ENCODE assay signal across 8 cellular contexts in the genomic region with DNA sequence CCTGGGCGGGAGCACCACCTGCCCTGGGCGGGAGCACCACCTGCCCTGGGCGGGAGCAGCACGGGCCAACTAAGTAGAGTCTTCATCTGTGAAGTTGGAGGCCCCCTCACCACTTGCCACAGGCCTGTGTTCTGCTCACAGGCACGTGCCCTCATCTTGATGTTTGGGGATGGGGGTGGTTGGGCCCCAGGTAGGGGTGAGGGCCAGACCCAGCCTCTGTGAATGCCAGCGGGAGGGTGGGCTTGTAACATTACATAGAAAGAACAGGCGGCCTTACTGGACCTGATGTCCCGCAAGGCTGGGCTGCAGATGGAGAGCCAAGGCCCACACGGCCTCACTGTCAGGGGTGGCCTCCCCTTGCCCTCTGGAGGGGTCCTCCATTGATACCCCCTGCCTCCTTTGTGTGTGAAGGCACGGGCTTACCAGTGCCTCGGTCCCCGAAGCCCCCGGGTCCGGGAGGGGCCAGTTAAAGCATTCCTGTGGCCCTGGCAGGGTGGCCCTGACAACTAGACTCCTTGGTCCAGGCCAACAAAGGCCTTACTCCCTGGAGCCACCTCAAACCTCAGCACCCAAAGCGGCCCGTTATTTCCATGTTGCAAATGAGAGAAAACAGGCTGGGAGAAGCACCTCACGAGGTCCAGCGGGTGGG. TPM values are rescaled to one million over a fixed set of nuclear protein-coding genes. Genes with fewer than 3 reads are reported as not detected.
DNase-seq lines count a peak whose midpoint lies in the region; ATAC-seq and TF ChIP-seq lines count a peak whose summit lies in the region.

No MANE protein-coding gene starts in this region.

- CTCF ChIA-PET in Panc1 (lab: Charles Lee) (no interaction called here), A673 (lab: Charles Lee) (no interaction called here)

- in situ Hi-C loops in Panc1 (cut with HindIII; ENCODE audit: low pct_unique_long_range_greater_than_20kb, low sequenced_read_pairs): no loop called here

- no peaks in the 10 kb centered on the region for H3K9me3 ChIP-seq in ES-I3 (ENCODE audit: control insufficient read depth, insufficient read depth, low read length)
- no peaks in the 10 kb centered on the region for H3K9me3 ChIP-seq in Panc1 (ENCODE audit: control insufficient read depth, insufficient read depth, low read depth, low read length)
- no peaks in the 10 kb centered on the region for H3K9me3 ChIP-seq in psoas muscle
- no peaks in the 10 kb centered on the region for H3K9me3 ChIP-seq in A673 (ENCODE audit: low read depth, low read length, poor library complexity, severe bottlenecking)

- DNase-seq in Panc1 (ENCODE audit: low read depth, low spot score): no peak
- no peak for DNase-seq in fibroblast of pulmonary artery (ENCODE audit: low read depth)
- DNase-seq in psoas muscle: peak in 1 of 2 donors; percentile 43
- no peak for DNase-seq in A673 (ENCODE audit: low spot score)
- no peak for DNase-seq in NCI-H2227 treated with DMSO at 0.1 percent for 48 hours (lab: John Stamatoyannopoulos, UW)
- no peak for DNase-seq in SHP77 treated with DMSO at 0.1 percent for 48 hours (lab: John Stamatoyannopoulos, UW)

- H3K36me3 ChIP-seq in ES-I3 (ENCODE audit: insufficient read depth, low read length): no peaks in the 10 kb centered on the region
- peaks cover 15% of the 10 kb centered on the region for H3K36me3 ChIP-seq in Panc1 (ENCODE audit: control insufficient read depth, insufficient read depth, low read length)
- no peaks in the 10 kb centered on the region for H3K36me3 ChIP-seq in psoas muscle (ENCODE audit: insufficient read depth in 1 of 2, low read depth in 1 of 2)
- no peaks in the 10 kb centered on the region for H3K36me3 ChIP-seq in A673 (ENCODE audit: insufficient read depth, low read length, poor library complexity, severe bottlenecking)

- H3K4me1 ChIP-seq in ES-I3 (ENCODE audit: insufficient read depth, low read length): no peaks in the 10 kb centered on the region; the same call in 1 of the 2 replicates
- peaks cover 17% of the 10 kb centered on the region for H3K4me1 ChIP-seq in Panc1 (ENCODE audit: control insufficient read depth, insufficient read depth, low read length)
- H3K4me1 ChIP-seq in psoas muscle: peaks cover 43% of the 10 kb centered on the region
- H3K4me1 ChIP-seq in A673 (ENCODE audit: insufficient read depth, low read length, poor library complexity, severe bottlenecking): peaks cover 20% of the 10 kb centered on the region

- ATAC-seq in Panc1 (no peak), psoas muscle (no peak), GM19035 (IDR thresholded peaks at IDR 0.05; ENCODE audit: unreplicated experiment) (no peak)

- H3K27me3 ChIP-seq in Panc1 (ENCODE audit: control insufficient read depth, insufficient read depth, low read length) (no peaks in the 10 kb centered on the region), psoas muscle (ENCODE audit: insufficient read depth in 3 of 3, low read length in 2 of 3) (no peaks in the 10 kb centered on the region), A673 (replicated peaks; ENCODE audit: insufficient read depth, low read depth, low read length, poor library complexity) (peaks cover 7% of the 10 kb centered on the region)

- BruUV-seq in Panc1 (replicated peaks; lab: Mats Ljungman, UMichigan) (TSS peak; percentile 79), A673 (replicated peaks; lab: Mats Ljungman, UMichigan) (no TSS peak)

- peak overlapping the region; percentile 59; the same call in 1 of the 2 replicates for H3K9ac ChIP-seq in ES-I3 (ENCODE audit: low read depth, low read length)

- H3K4me3 ChIP-seq in Panc1 (ENCODE audit: low read depth in 2 of 2, low read length in 2 of 2) (peak overlapping the region; percentile 62 to 97), fibroblast of pulmonary artery (replicated peaks; ENCODE audit: low read depth, low read length) (peak overlapping the region; percentile 47), psoas muscle (peak overlapping the region; percentile 75), A673 (ENCODE audit: low read depth, low read length, poor library complexity, severe bottlenecking) (no peak overlapping the region)

- peak overlapping the region; percentile 90 for H3K27ac ChIP-seq in Panc1 (ENCODE audit: low read length)
- H3K27ac ChIP-seq in psoas muscle: peak overlapping the region; percentile 77
- no peak overlapping the region for H3K27ac ChIP-seq in A673 (ENCODE audit: low read depth, low read length, poor library complexity, severe bottlenecking)

- no peak for TF ChIP-seq CTCF in Panc1 (IDR thresholded peaks at IDR 0.05)
- no peak for TF ChIP-seq CTCF in fibroblast of pulmonary artery (IDR thresholded peaks at IDR 0.05; ENCODE audit: low read length, missing control alignments)
- TF ChIP-seq CTCF in psoas muscle (IDR thresholded peaks at IDR 0.05): no peak
- no peak for TF ChIP-seq CTCF in A673 (conservative IDR thresholded peaks at IDR 0.05; ENCODE audit: low read depth, low read length)

- POLR2A ChIA-PET in Panc1 (lab: Charles Lee) (interaction anchor here (0.6 kb wide), 1 partner anchor 29 kb away, joined by 7 read pairs; no protein-coding TSS in a partner anchor), A673 (lab: Charles Lee; ENCODE audit: low non-redundant PET) (no interaction called here)

- intact Hi-C loops in Panc1 (cut with micrococcal nuclease; ENCODE audit: unreplicated experiment): no loop called here
- intact Hi-C loops in psoas muscle (cut with DNase I): no loop called here
- intact Hi-C loops in A673 (cut with micrococcal nuclease; ENCODE audit: unreplicated experiment): no loop called here

- WGBS in psoas muscle, 3 donors: 78 to 85% (median 80%) methylated on average over 15 to 18 of the region's 18 CpGs

RNA-seq across cellular contexts. Expression of a gene that starts 1.1 kb away (rescaled TPM):
- total RNA-seq in Panc1 (2021; ENCODE audit: unreplicated experiment): 581 TPM
- 1,387 TPM for polyA plus RNA-seq in Panc1 (2012; ENCODE audit: insufficient read length)
- 100 to 1,000 TPM in 2 of 4 donors, 10 to 100 TPM in 2; 18.6 to 182 (median 70.1) TPM for total RNA-seq in psoas muscle
- 100 to 1,000 TPM; 102 to 263 (median 128) TPM for polyA plus RNA-seq in psoas muscle
- 0.97 and 2.8 TPM in 2 replicates for total RNA-seq in A673 (2021)

RNA-seq across cellular contexts. Expression of a gene that starts 15.1 kb away (rescaled TPM):
- total RNA-seq in Panc1 (2021; ENCODE audit: unreplicated experiment): 63.6 TPM
- 59.2 TPM for polyA plus RNA-seq in Panc1 (2012; ENCODE audit: insufficient read length)
- total RNA-seq in psoas muscle: 10 to 100 TPM; 10.2 to 15.3 (median 12.4) TPM
- polyA plus RNA-seq in psoas muscle: 10 to 100 TPM in 1 of 3 donors, 1 to 10 TPM in 2; 7.2 to 11.1 (median 8.6) TPM
- 43.6 and 58.8 TPM in 2 replicates for total RNA-seq in A673 (2021)

RNA-seq across cellular contexts. Expression of a gene that starts 45.7 kb away (rescaled TPM):
- 234 TPM for total RNA-seq in Panc1 (2021; ENCODE audit: unreplicated experiment)
- 316 TPM for polyA plus RNA-seq in Panc1 (2012; ENCODE audit: insufficient read length)
- total RNA-seq in psoas muscle: 100 to 1,000 TPM in 3 of 4 donors, 10 to 100 TPM in 1; 73.5 to 139 (median 116) TPM
- 100 to 1,000 TPM in 1 of 3 donors, 10 to 100 TPM in 2; 74.3 to 124 (median 92.7) TPM for polyA plus RNA-seq in psoas muscle
- total RNA-seq in A673 (2021): 139 and 150 TPM in 2 replicates
